ENCODE assay signal across 15 cellular contexts in genomic region chr12:111482464-111482863, GRCh38.
A peak's percentile ranks its signal among the peaks of the same experiment; 100 is the strongest.
DNase-seq lines count a peak whose midpoint lies in the region; ATAC-seq, FAIRE-seq and TF ChIP-seq lines count a peak whose summit lies in the region.
"Had no signal": no experiment of that assay in that cellular context is flagged by ENCODE, and none has a peak within 500 bp of the region (broad histone marks: within the 10 kb centered on the region; RNA-seq: fewer than 3 reads in every experiment).

No MANE protein-coding gene starts in this region.

- no peak overlapping the region for H3K4me3 ChIP-seq in BJ (ENCODE audit: low read depth, low read length)
- no peak overlapping the region for H3K4me3 ChIP-seq in astrocyte of the spinal cord (ENCODE audit: low read depth, low read length)
- H3K4me3 ChIP-seq: ascending aorta, mucosa of descending colon had no signal

- peaks cover 16% of the 10 kb centered on the region for H3K36me3 ChIP-seq in BJ (ENCODE audit: control insufficient read depth, insufficient read depth, low read length)

- no peak for ATAC-seq in HG02840 (IDR thresholded peaks at IDR 0.05; ENCODE audit: low FRiP score, unreplicated experiment)
- no peak for ATAC-seq in GM21786 (IDR thresholded peaks at IDR 0.05; ENCODE audit: unreplicated experiment)
- ATAC-seq: mucosa of descending colon had no signal

- CTCF ChIA-PET in BJ (lab: Yijun Ruan, JAX): interaction anchor here (0.6 to 3.2 kb wide), 3 partner anchors 10 to 156 kb away, joined by 3 to 22 read pairs (median 4); no protein-coding TSS in a partner anchor

- peak; percentile 26; the same call in 1 of the 2 replicates for TF ChIP-seq CTCF in BJ (IDR thresholded peaks at IDR 0.05; ENCODE audit: insufficient read depth, low read depth, low read length)
- TF ChIP-seq CTCF in astrocyte of the spinal cord (IDR thresholded peaks at IDR 0.05; ENCODE audit: low read depth, low read length): peak; percentile 25

- peak; percentile 38 for FAIRE-seq in GM18507 (lab: Jason Lieb, UNC)
- FAIRE-seq: endothelial cell of umbilical vein had no signal

- H3K27me3 ChIP-seq in BJ (ENCODE audit: control insufficient read depth, insufficient read depth, low read length): no peaks in the 10 kb centered on the region
- H3K27me3 ChIP-seq: ascending aorta had no signal

- DNase-seq in BJ (ENCODE audit: low read depth): no peak
- DNase-seq in GM18507 (ENCODE audit: extremely low spot score, insufficient read length, low read depth): no peak
- no peak for DNase-seq in astrocyte of the spinal cord (ENCODE audit: low read depth, low spot score)
- DNase-seq in lung microvascular endothelial cell (ENCODE audit: low read depth in 2 of 2): peak; percentile 23 to 49
- no peak for DNase-seq in islet precursor cell
- no peak for DNase-seq in COLO829 (ENCODE audit: low spot score)
- DNase-seq: activated CD4-positive, alpha-beta T cell treated with anti-CD3 and anti-CD28 coated beads for 1 hour; activated T-cell treated with anti-CD3 and anti-CD28 coated beads, Interleukin-2, amount 50 U/mL, for 48 hours; Calu3; mucosa of descending colon; NCI-H187 treated with DMSO at 0.1 percent for 48 hours had no signal

- POLR2A ChIA-PET in BJ (lab: Charles Lee): no interaction called here

- in situ Hi-C loops in astrocyte of the spinal cord (cut with HindIII; ENCODE audit: low sequenced_read_pairs): no loop called here

Comparison
In these comparisons a context has a peak if more than half of its experiments do, and no peak if none do; other contexts are left out.
1. DNase-seq: peak in lung microvascular endothelial cell (2 of 2); none in BJ (single experiment), GM18507 (single experiment), astrocyte of the spinal cord (single experiment), islet precursor cell (single experiment) and COLO829 (single experiment).